ENCODE assay signal across 8 cellular contexts in the genomic region with DNA sequence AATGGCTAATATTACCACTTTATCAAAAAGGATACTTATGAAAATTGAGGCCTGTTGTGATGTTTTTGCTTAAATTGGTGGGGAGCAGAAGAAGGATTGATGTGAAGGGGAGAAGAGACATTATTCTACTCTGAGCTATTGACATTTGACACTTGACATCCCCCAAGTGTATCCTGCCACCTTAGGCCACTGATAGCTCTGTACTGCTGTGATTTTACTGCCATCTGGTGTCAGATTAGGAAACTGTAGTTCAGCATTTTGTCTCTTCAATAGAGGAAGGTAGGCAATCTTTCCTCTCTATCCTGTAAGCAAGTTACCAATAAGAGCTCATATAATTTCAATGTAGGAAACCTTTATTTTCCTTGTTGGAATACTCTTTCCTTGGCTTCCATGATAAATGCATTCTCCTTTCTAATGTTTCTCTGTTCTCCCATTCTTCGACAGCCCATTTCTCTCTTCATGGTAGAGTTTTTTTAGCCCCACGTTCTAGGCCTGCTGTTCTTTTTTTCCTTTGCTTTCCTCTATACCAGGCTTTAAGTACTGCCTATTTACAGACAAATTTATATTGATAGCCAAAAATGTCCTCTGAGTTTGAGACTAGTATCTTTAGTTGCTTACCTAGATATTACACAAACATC. TPM values are rescaled to one million over a fixed set of nuclear protein-coding genes. Genes with fewer than 3 reads are reported as not detected.
A peak's percentile ranks its signal among the peaks of the same experiment; 100 is the strongest.
DNase-seq lines count a peak whose midpoint lies in the region; ATAC-seq and TF ChIP-seq lines count a peak whose summit lies in the region.

No MANE protein-coding gene starts in this region.

- no peak overlapping the region for H3K9ac ChIP-seq in SK-N-SH

- H2AFZ ChIP-seq in SK-N-SH (ENCODE audit: low read depth), result no peak overlapping the region

- peaks cover 20% of the 10 kb centered on the region; the same call in 1 of the 2 replicates for H3K79me2 ChIP-seq in SK-N-SH (ENCODE audit: insufficient read depth)

- H3K4me3 Mint-ChIP-seq in nephron progenitor cell, result no peak overlapping the region

- no peak for TF ChIP-seq EP300 in SK-N-SH (IDR thresholded peaks at IDR 0.05; ENCODE audit: borderline replicate concordance in 1 of 2, low read depth in 1 of 2, low read length in 1 of 2)

- H3K4me1 ChIP-seq in SK-N-SH (ENCODE audit: control insufficient read depth in 1 of 2, insufficient read depth in 2 of 2, low read depth in 1 of 2, low read length in 1 of 2), result no peaks in the 10 kb centered on the region

- peaks cover 4% of the 10 kb centered on the region for H3F3A ChIP-seq in SK-N-SH (replicated peaks; ENCODE audit: insufficient read depth)

- CTCF ChIA-PET in SK-N-SH (lab: Yijun Ruan, JAX), result interaction anchor here (0.7 to 2.8 kb wide), 37 partner anchors 9 to 1425 kb away, joined by 3 to 16 read pairs (median 4); no protein-coding TSS in a partner anchor

- peaks cover 4% of the 10 kb centered on the region; the same call in 1 of the 2 replicates for H4K20me1 ChIP-seq in SK-N-SH (ENCODE audit: insufficient read depth)

- peaks cover 14 to 19% of the 10 kb centered on the region in 2 experiments for H3K36me3 ChIP-seq in SK-N-SH (replicated peaks in 1 of 2; ENCODE audit: control insufficient read depth in 1 of 2, insufficient read depth in 2 of 2, low read length in 1 of 2)

- H3K4me1 Mint-ChIP-seq in nephron progenitor cell, result peaks cover 6% of the 10 kb centered on the region

- peaks cover 2% of the 10 kb centered on the region for H3K27me3 Mint-ChIP-seq in nephron progenitor cell (ENCODE audit: low read depth, poor library complexity)

- DNase-seq in CMK (ENCODE audit: low read depth), result peak; percentile 38
- DNase-seq in NCI-H1105 treated with DMSO at 0.1 percent for 48 hours (lab: John Stamatoyannopoulos, UW), result peak; percentile 73
- peak; percentile 54 for DNase-seq in SK-N-SH
- peak; percentile 14 for DNase-seq in fibroblast of gingiva (ENCODE audit: low read depth)
- DNase-seq in nephron progenitor cell, result peak; percentile 16
- DNase-seq in posterior cingulate gyrus, result no peak

- no peak overlapping the region for H3K27ac Mint-ChIP-seq in nephron progenitor cell

- H3K36me3 Mint-ChIP-seq in nephron progenitor cell (ENCODE audit: low read depth), result peaks cover 50% of the 10 kb centered on the region

- no peaks in the 10 kb centered on the region for H3K9me2 ChIP-seq in SK-N-SH

- no peak overlapping the region for H3K4me2 ChIP-seq in SK-N-SH

- peak; percentile 76 for TF ChIP-seq CTCF in SK-N-SH (IDR thresholded peaks at IDR 0.05)
- TF ChIP-seq CTCF in nephron progenitor cell (IDR thresholded peaks at IDR 0.05), result peak; percentile 73

- H3K27me3 ChIP-seq in SK-N-SH (ENCODE audit: insufficient read depth), result no peaks in the 10 kb centered on the region

- POLR2A ChIA-PET in SK-N-SH (lab: Yijun Ruan, JAX), result no interaction called here

- WGBS in SK-N-SH (ENCODE audit: low lambda C conversion rate), result 96% methylated on average over 2 of the region's 2 CpGs

- H3K9me3 ChIP-seq in SK-N-SH, result no peaks in the 10 kb centered on the region

- TF ChIP-seq RAD21 in SK-N-SH (IDR thresholded peaks at IDR 0.05; ENCODE audit: low read length), result peak; percentile 87

- peaks cover 9% of the 10 kb centered on the region for H3K9me3 Mint-ChIP-seq in nephron progenitor cell

- H3K4me3 ChIP-seq in SK-N-SH (ENCODE audit: low read depth in 2 of 2, low read length in 1 of 2), result no peak overlapping the region; a peak in 1 of 4 replicates

- ATAC-seq in GM18517 (IDR thresholded peaks at IDR 0.05; ENCODE audit: unreplicated experiment) (peak; percentile 88), HG02885 (IDR thresholded peaks at IDR 0.05; ENCODE audit: poor library complexity, unreplicated experiment) (peak; percentile 86)

- no peak overlapping the region for H3K27ac ChIP-seq in SK-N-SH (ENCODE audit: low read depth in 2 of 2, low read length in 1 of 2)

- intact Hi-C loops in posterior cingulate gyrus (cut with DNase I), result loop anchor here (5.0 kb wide), 1 partner anchor 240 kb away; no protein-coding TSS in a partner anchor

TF ChIP-seq in SK-N-SH, 30 proteins besides CTCF, POLR2A, EP300 and RAD21:
- TF ChIP-seq SMC3 (IDR thresholded peaks at IDR 0.05; ENCODE audit: low read depth, low read length), result peak; percentile 64
- TF ChIP-seq YY1 (IDR thresholded peaks at IDR 0.05; ENCODE audit: low read depth), result no peak
- TF ChIP-seq, protein P1, sequence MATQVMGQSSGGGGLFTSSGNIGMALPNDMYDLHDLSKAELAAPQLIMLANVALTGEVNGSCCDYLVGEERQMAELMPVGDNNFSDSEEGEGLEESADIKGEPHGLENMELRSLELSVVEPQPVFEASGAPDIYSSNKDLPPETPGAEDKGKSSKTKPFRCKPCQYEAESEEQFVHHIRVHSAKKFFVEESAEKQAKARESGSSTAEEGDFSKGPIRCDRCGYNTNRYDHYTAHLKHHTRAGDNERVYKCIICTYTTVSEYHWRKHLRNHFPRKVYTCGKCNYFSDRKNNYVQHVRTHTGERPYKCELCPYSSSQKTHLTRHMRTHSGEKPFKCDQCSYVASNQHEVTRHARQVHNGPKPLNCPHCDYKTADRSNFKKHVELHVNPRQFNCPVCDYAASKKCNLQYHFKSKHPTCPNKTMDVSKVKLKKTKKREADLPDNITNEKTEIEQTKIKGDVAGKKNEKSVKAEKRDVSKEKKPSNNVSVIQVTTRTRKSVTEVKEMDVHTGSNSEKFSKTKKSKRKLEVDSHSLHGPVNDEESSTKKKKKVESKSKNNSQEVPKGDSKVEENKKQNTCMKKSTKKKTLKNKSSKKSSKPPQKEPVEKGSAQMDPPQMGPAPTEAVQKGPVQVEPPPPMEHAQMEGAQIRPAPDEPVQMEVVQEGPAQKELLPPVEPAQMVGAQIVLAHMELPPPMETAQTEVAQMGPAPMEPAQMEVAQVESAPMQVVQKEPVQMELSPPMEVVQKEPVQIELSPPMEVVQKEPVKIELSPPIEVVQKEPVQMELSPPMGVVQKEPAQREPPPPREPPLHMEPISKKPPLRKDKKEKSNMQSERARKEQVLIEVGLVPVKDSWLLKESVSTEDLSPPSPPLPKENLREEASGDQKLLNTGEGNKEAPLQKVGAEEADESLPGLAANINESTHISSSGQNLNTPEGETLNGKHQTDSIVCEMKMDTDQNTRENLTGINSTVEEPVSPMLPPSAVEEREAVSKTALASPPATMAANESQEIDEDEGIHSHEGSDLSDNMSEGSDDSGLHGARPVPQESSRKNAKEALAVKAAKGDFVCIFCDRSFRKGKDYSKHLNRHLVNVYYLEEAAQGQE (IDR thresholded peaks at IDR 0.05; ENCODE audit: low read depth, low read length), result no peak
- TF ChIP-seq, protein P2, sequence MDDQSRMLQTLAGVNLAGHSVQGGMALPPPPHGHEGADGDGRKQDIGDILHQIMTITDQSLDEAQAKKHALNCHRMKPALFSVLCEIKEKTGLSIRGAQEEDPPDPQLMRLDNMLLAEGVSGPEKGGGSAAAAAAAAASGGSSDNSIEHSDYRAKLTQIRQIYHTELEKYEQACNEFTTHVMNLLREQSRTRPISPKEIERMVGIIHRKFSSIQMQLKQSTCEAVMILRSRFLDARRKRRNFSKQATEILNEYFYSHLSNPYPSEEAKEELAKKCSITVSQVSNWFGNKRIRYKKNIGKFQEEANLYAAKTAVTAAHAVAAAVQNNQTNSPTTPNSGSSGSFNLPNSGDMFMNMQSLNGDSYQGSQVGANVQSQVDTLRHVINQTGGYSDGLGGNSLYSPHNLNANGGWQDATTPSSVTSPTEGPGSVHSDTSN (IDR thresholded peaks at IDR 0.05), result no peak
TF ChIP-seq in SK-N-SH: peak in this region for 1.

RNA-seq across cellular contexts. Expression of a gene that starts 46.3 kb away (rescaled TPM):
- 55.4 and 61.2 TPM in 2 replicates for polyA plus RNA-seq in SK-N-SH (2012; rRNA removed)
- polyA plus RNA-seq in SK-N-SH (2012; cell fraction: cytosol; rRNA removed), result 72.0 and 94.7 TPM in 2 replicates
- polyA plus RNA-seq in SK-N-SH (2012; cell fraction: nucleus; rRNA removed), result 39.8 and 68.7 TPM in 2 replicates

RNA-seq across cellular contexts. Expression of a gene that starts 46.4 kb away (rescaled TPM):
- 17.6 and 18.7 TPM in 2 replicates for polyA plus RNA-seq in SK-N-SH (2012; rRNA removed)
- polyA plus RNA-seq in SK-N-SH (2012; cell fraction: cytosol; rRNA removed), result 22.5 and 37.3 TPM in 2 replicates
- 8.1 and 9.3 TPM in 2 replicates for polyA plus RNA-seq in SK-N-SH (2012; cell fraction: nucleus; rRNA removed)

Comparison
In these comparisons a context has a peak if more than half of its experiments do, and no peak if none do; other contexts are left out.
1. DNase-seq: peak in CMK (single experiment), NCI-H1105 treated with DMSO at 0.1 percent for 48 hours (single experiment), SK-N-SH (single experiment), fibroblast of gingiva (single experiment) and nephron progenitor cell (single experiment); none in posterior cingulate gyrus (0 of 10).